29 cellular contexts compared by ENCODE assay signal in genomic region chr1:214037468-214037867, GRCh38. TPM values are rescaled to one million over a fixed set of nuclear protein-coding genes. Genes with fewer than 3 reads are reported as not detected.
"Had no signal": no experiment of that assay in that cellular context is flagged by ENCODE, and none has a peak within 500 bp of the region (broad histone marks: within the 10 kb centered on the region; RNA-seq: fewer than 3 reads in every experiment).

No MANE protein-coding gene starts in this region.

- H3K36me3 ChIP-seq: colonic mucosa, esophagus squamous epithelium, gastrocnemius medialis, left lung, lower lobe of right lung had no signal

- FAIRE-seq: endometrium, kidney had no signal

- H3K4me3 Mint-ChIP-seq: dendritic cell treated with granulocyte-macrophage colony-stimulating factor and Interleukin-4, amounts not matched to agents 40 ng/mL and 50 ng/mL, for 4 days; effector memory CD8-positive, alpha-beta T cell; endodermal cell; immature natural killer cell; mesothelial cell of epicardium; naive B cell had no signal

- H3K4me1 Mint-ChIP-seq: immature natural killer cell, naive B cell had no signal

- DNase-seq: colonic mucosa; cortex of kidney; effector CD8-positive, alpha-beta T cell; effector memory CD8-positive, alpha-beta T cell; endodermal cell; erythroblast; esophagus squamous epithelium; foreskin fibroblast; foreskin melanocyte; gastrocnemius medialis; glutamatergic neuron; head of caudate nucleus; hypothalamus; immature natural killer cell; islet precursor cell; kidney; kidney glomerular epithelial cell; left colon; left lung; lower lobe of right lung; mesenchymal stem cell; mucosa of descending colon; naive B cell had no signal

- ATAC-seq: effector memory CD8-positive, alpha-beta T cell; esophagus mucosa; gastrocnemius medialis; left colon; left lung; lower lobe of right lung; mucosa of descending colon had no signal

- H3K27me3 ChIP-seq: colonic mucosa, esophagus squamous epithelium, gastrocnemius medialis, hepatocyte, left lung had no signal

- H3K4me2 ChIP-seq: hepatocyte had no signal

- H2AFZ ChIP-seq: hepatocyte had no signal

- H3K79me2 ChIP-seq: hepatocyte had no signal

- H3K36me3 Mint-ChIP-seq: immature natural killer cell, mesothelial cell of epicardium, naive B cell had no signal

- H3K9me3 ChIP-seq: colonic mucosa, esophagus squamous epithelium, gastrocnemius medialis, left lung, lower lobe of right lung, mucosa of descending colon had no signal

- H3K4me1 ChIP-seq: colonic mucosa, esophagus squamous epithelium, left lung, lower lobe of right lung had no signal

- H3K4me3 ChIP-seq: colonic mucosa, esophagus squamous epithelium, gastrocnemius medialis, hepatocyte, left lung, lower lobe of right lung, mucosa of descending colon had no signal

- H3K9me3 Mint-ChIP-seq: dendritic cell treated with granulocyte-macrophage colony-stimulating factor and Interleukin-4, amounts not matched to agents 40 ng/mL and 50 ng/mL, for 4 days; effector memory CD8-positive, alpha-beta T cell; endodermal cell; mesothelial cell of epicardium had no signal

- H3K27ac Mint-ChIP-seq: dendritic cell treated with granulocyte-macrophage colony-stimulating factor and Interleukin-4, amounts not matched to agents 40 ng/mL and 50 ng/mL, for 4 days; effector memory CD8-positive, alpha-beta T cell; endodermal cell; immature natural killer cell; mesothelial cell of epicardium; naive B cell had no signal

- H3K27ac ChIP-seq: colonic mucosa, epithelial cell of prostate, esophagus squamous epithelium, gastrocnemius medialis, hepatocyte, left lung, lower lobe of right lung had no signal

RNA-seq across cellular contexts. Expression of gene PROX1, which starts 49.7 kb away (rescaled TPM):
- polyA plus RNA-seq: immature natural killer cell had no signal
